Comparison of ENCODE assay signal across 12 cellular contexts in the genomic region with DNA sequence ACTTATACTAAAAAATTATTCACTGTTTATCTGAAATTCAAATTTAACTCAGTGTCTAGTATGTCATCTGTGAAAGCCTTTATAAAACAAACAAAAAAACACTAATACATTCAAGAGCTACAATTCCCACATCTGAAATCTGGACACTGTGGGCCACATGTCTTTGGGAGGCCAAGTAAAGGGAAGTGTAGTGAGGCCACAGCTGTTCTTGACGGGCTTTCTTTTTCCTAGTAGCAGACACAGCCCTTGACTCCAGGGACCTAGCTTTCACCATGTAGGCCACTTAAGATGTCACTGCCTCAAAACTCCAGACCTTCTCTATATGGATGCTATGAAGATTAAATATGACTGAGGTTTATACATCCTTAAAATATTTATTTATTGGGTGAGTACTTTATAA.
DNase-seq lines count a peak whose midpoint lies in the region; ATAC-seq and TF ChIP-seq lines count a peak whose summit lies in the region.
"Had no signal": no experiment of that assay in that cellular context is flagged by ENCODE, and none has a peak within 500 bp of the region (broad histone marks: within the 10 kb centered on the region; RNA-seq: fewer than 3 reads in every experiment).

No MANE protein-coding gene starts in this region.

- intact Hi-C loops in CD4-positive, alpha-beta memory T cell (cut with micrococcal nuclease) = no loop called here
- intact Hi-C loops in mucosa of descending colon (cut with DNase I, micrococcal nuclease) = no loop called here

- CTCF ChIA-PET in CD4-positive, alpha-beta memory T cell (lab: Charles Lee; ENCODE audit: partially characterized antibody) = no interaction called here

- no peaks in the 10 kb centered on the region for H3K36me3 ChIP-seq in CD4-positive, alpha-beta memory T cell (ENCODE audit: insufficient read depth, low read length)
- H3K36me3 ChIP-seq in MG63 = peaks cover 18% of the 10 kb centered on the region
- H3K36me3 ChIP-seq in HAP-1 (replicated peaks) = no peaks in the 10 kb centered on the region
- H3K36me3 ChIP-seq in mucosa of descending colon (ENCODE audit: low read depth) = no peaks in the 10 kb centered on the region

- peak overlapping the region in 4 of 7 donors; percentile 48 to 94 (median 68) for H3K27ac Mint-ChIP-seq in CD4-positive, alpha-beta memory T cell
- peak overlapping the region; percentile 73 for H3K27ac Mint-ChIP-seq in osteocyte (ENCODE audit: unreplicated experiment)

- in situ Hi-C loops in HAP-1 (cut with MboI; ENCODE audit: low sequenced_read_pairs) = no loop called here

- H3K4me3 Mint-ChIP-seq in CD4-positive, alpha-beta memory T cell = peak overlapping the region in 4 of 8 donors; percentile 12 to 92 (median 76)
- H3K4me3 Mint-ChIP-seq in osteocyte (ENCODE audit: unreplicated experiment) = peak overlapping the region; percentile 19

- H3K4me3 ChIP-seq in CD4-positive, alpha-beta memory T cell (ENCODE audit: low read length in 2 of 2) = no peak overlapping the region
- H3K4me3 ChIP-seq in MG63 (0 out of 2 replicates have a peak overlapping the region, but pooled peaks have one; percentile 3), HAP-1 (no peak overlapping the region), mucosa of descending colon (no peak overlapping the region)

- H3K9me3 ChIP-seq in CD4-positive, alpha-beta memory T cell (ENCODE audit: control insufficient read depth in 1 of 2, low read length in 2 of 2) = no peaks in the 10 kb centered on the region
- no peaks in the 10 kb centered on the region for H3K9me3 ChIP-seq in MG63
- H3K9me3 ChIP-seq in HAP-1 = no peaks in the 10 kb centered on the region
- H3K9me3 ChIP-seq in mucosa of descending colon = no peaks in the 10 kb centered on the region

- POLR2A ChIA-PET in CD4-positive, alpha-beta memory T cell (lab: Charles Lee; ENCODE audit: partially characterized antibody) = interaction anchor here (2.7 to 6.6 kb wide), 2 partner anchors 9 to 26 kb away, joined by 16 to 52 read pairs; no protein-coding TSS in a partner anchor

- peaks cover 49 to 61% (median 55%) of the 10 kb centered on the region in 4 donors for H3K4me1 Mint-ChIP-seq in CD4-positive, alpha-beta memory T cell
- H3K4me1 Mint-ChIP-seq in osteocyte (ENCODE audit: unreplicated experiment) = peaks cover 53% of the 10 kb centered on the region

- no peak for DNase-seq in CD4-positive, alpha-beta memory T cell
- DNase-seq in MG63 (no peak), epithelial cell of prostate (ENCODE audit: low read depth, low spot score) (no peak), osteocyte (ENCODE audit: extremely low spot score, unreplicated experiment) (no peak), HAP-1 (ENCODE audit: low spot score in 2 of 2) (no peak), mucosa of descending colon (no peak), SHP77 (lab: John Stamatoyannopoulos, UW) (no peak)
- DNase-seq: NCI-H2029 treated with DMSO at 0.1 percent for 48 hours had no signal

- H3K27me3 ChIP-seq in CD4-positive, alpha-beta memory T cell (ENCODE audit: insufficient read depth, low read length) = no peaks in the 10 kb centered on the region
- no peaks in the 10 kb centered on the region for H3K27me3 ChIP-seq in MG63
- H3K27me3 ChIP-seq in HAP-1 (ENCODE audit: low read depth) = no peaks in the 10 kb centered on the region

- H3K27me3 Mint-ChIP-seq in CD4-positive, alpha-beta memory T cell = no peaks in the 10 kb centered on the region
- H3K27me3 Mint-ChIP-seq in osteocyte (ENCODE audit: unreplicated experiment) = no peaks in the 10 kb centered on the region
- H3K27me3 Mint-ChIP-seq: IgD-negative memory B cell had no signal

- H3K9me3 Mint-ChIP-seq in CD4-positive, alpha-beta memory T cell = peaks cover 0 to 4% (median 0%) of the 10 kb centered on the region in 8 donors
- no peaks in the 10 kb centered on the region for H3K9me3 Mint-ChIP-seq in osteocyte (ENCODE audit: unreplicated experiment)
- H3K9me3 Mint-ChIP-seq: brain, IgD-negative memory B cell had no signal

- peaks cover 86% of the 10 kb centered on the region for H3K4me1 ChIP-seq in CD4-positive, alpha-beta memory T cell (ENCODE audit: insufficient read depth, low read length)
- H3K4me1 ChIP-seq in HAP-1 (peaks cover 58% of the 10 kb centered on the region), mucosa of descending colon (ENCODE audit: low read depth) (no peaks in the 10 kb centered on the region)

- H3K27ac ChIP-seq in CD4-positive, alpha-beta memory T cell (ENCODE audit: low read depth, low read length) = no peak overlapping the region
- peak overlapping the region; percentile 57 for H3K27ac ChIP-seq in epithelial cell of prostate

- TF ChIP-seq CTCF in osteocyte (IDR thresholded peaks at IDR 0.05) = no peak
- no peak for TF ChIP-seq CTCF in mucosa of descending colon (IDR thresholded peaks at IDR 0.05)

- ATAC-seq in mucosa of descending colon = no peak
- no peak for ATAC-seq in GM18520 (IDR thresholded peaks at IDR 0.05; ENCODE audit: unreplicated experiment)
- ATAC-seq: activated CD4-positive, CD25-positive, alpha-beta regulatory T cell treated with anti-CD3 and anti-CD28 coated beads, Interleukin-2, amount 50 U/mL, for 24 hours had no signal

- peaks cover 0 to 12% of the 10 kb centered on the region in 2 donors for H3K36me3 Mint-ChIP-seq in CD4-positive, alpha-beta memory T cell
- no peaks in the 10 kb centered on the region for H3K36me3 Mint-ChIP-seq in osteocyte (ENCODE audit: unreplicated experiment)
- H3K36me3 Mint-ChIP-seq: brain had no signal
